Comparison of ENCODE assay signal across 8 cellular contexts in the genomic region with DNA sequence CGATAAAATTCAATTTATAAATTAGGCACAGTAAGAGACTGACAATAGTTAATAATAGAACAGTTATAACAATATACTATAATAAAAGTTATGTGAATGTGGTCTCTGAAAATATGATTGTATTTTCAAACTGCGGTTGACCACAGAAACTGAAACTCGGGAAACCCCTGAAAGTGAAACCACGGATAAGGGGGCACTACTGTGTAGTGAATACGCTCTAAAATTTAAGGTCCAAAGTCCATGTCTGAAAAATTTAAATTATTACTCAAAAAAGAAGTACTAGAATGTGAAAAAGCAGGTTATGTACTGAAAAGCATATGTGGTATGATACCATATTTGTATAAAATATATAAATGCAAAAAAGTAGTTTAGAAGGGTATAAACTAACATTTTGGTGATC. TPM values are rescaled to one million over a fixed set of nuclear protein-coding genes. Genes with fewer than 3 reads are reported as not detected.
DNase-seq lines count a peak whose midpoint lies in the region; TF ChIP-seq lines count a peak whose summit lies in the region.

No MANE protein-coding gene starts in this region.

- H3K9me3 ChIP-seq in HUES64 (ENCODE audit: insufficient read depth, low read depth, low read length) (no peaks in the 10 kb centered on the region), breast epithelium (no peaks in the 10 kb centered on the region), mesodermal cell (ENCODE audit: control insufficient read depth, low read length) (no peaks in the 10 kb centered on the region)

- DNase-seq in breast epithelium (ENCODE audit: low spot score in 2 of 2) = no peak
- DNase-seq in DMS79 (lab: John Stamatoyannopoulos, UW) = no peak
- no peak for DNase-seq in AML-193 (lab: John Stamatoyannopoulos, UW)
- DNase-seq in stimulated activated naive CD4-positive, alpha-beta T cell treated with Interleukin-2 at 50 U/mL for 16 hours (lab: John Stamatoyannopoulos, UW) = no peak
- DNase-seq in activated effector memory CD4-positive, alpha-beta T cell treated with Interleukin-2 at 50 U/mL for 16 hours = no peak

- H3K27ac ChIP-seq in 22Rv1 = peak overlapping the region; percentile 94
- H3K27ac ChIP-seq in HUES64 (ENCODE audit: low read depth, low read length) = peak overlapping the region; percentile 100; the same call in 1 of the 2 replicates
- peak overlapping the region; percentile 91 to 99 for H3K27ac ChIP-seq in breast epithelium
- H3K27ac ChIP-seq in mesodermal cell (ENCODE audit: low read depth, low read length, severe bottlenecking) = no peak overlapping the region

- TF ChIP-seq CTCF in 22Rv1 (IDR thresholded peaks at IDR 0.05) (no peak), breast epithelium (IDR thresholded peaks at IDR 0.05) (no peak)

- WGBS in HUES64 = 76% methylated on average over 3 of the region's 5 CpGs
- no CpG with 5 or more reads among the region's 5 CpGs for WGBS in mesodermal cell (ENCODE audit: insufficient coverage in 2 of 2), 2 experiments

- no peak for TF ChIP-seq POLR2A in breast epithelium (IDR thresholded peaks at IDR 0.05)

- peaks cover 52% of the 10 kb centered on the region for H3K4me1 ChIP-seq in HUES64 (ENCODE audit: insufficient read depth, low read length)
- peaks cover 0 to 11% of the 10 kb centered on the region in 2 donors for H3K4me1 ChIP-seq in breast epithelium
- peaks cover 8% of the 10 kb centered on the region for H3K4me1 ChIP-seq in mesodermal cell (ENCODE audit: control insufficient read depth, insufficient read depth, low read length, poor library complexity, severe bottlenecking)

- H3K36me3 ChIP-seq in HUES64 (ENCODE audit: insufficient read depth, low read length) (no peaks in the 10 kb centered on the region), breast epithelium (no peaks in the 10 kb centered on the region), mesodermal cell (ENCODE audit: control insufficient read depth, insufficient read depth, low read length) (no peaks in the 10 kb centered on the region)

- intact Hi-C loops in breast epithelium (cut with DNase I; ENCODE audit: low total_unique reads) = loop anchor here (5.0 kb wide), 1 partner anchor 109 kb away; a partner anchor contains a TSS

- H3K4me3 ChIP-seq in HUES64 (ENCODE audit: low read length) = peak overlapping the region; percentile 83
- peak overlapping the region; percentile 68 to 91 (median 90) for H3K4me3 ChIP-seq in breast epithelium
- peak overlapping the region; percentile 91 for H3K4me3 ChIP-seq in mesodermal cell (ENCODE audit: extremely low read depth, insufficient read depth, low read length, poor library complexity, severe bottlenecking)

- no peaks in the 10 kb centered on the region for H3K27me3 ChIP-seq in HUES64 (ENCODE audit: insufficient read depth, low read length)
- H3K27me3 ChIP-seq in breast epithelium = no peaks in the 10 kb centered on the region

- H3K9ac ChIP-seq in HUES64 (ENCODE audit: low read depth, low read length) = peak overlapping the region; percentile 91

RNA-seq across cellular contexts. Expression of a gene that starts 1.9 kb away (rescaled TPM):
- polyA plus RNA-seq in HUES64 (2013, experiment 1 of 2) = 13.7 TPM
- polyA plus RNA-seq in HUES64 (2013, experiment 2 of 2) = 20.7 TPM
- total RNA-seq in breast epithelium = 10 to 100 TPM; 38.7 to 71.0 (median 43.6) TPM
- 28.3 TPM for polyA plus RNA-seq in mesodermal cell (2013, experiment 1 of 2)
- 32.3 TPM for polyA plus RNA-seq in mesodermal cell (2013, experiment 2 of 2)
